In the genomic region with DNA sequence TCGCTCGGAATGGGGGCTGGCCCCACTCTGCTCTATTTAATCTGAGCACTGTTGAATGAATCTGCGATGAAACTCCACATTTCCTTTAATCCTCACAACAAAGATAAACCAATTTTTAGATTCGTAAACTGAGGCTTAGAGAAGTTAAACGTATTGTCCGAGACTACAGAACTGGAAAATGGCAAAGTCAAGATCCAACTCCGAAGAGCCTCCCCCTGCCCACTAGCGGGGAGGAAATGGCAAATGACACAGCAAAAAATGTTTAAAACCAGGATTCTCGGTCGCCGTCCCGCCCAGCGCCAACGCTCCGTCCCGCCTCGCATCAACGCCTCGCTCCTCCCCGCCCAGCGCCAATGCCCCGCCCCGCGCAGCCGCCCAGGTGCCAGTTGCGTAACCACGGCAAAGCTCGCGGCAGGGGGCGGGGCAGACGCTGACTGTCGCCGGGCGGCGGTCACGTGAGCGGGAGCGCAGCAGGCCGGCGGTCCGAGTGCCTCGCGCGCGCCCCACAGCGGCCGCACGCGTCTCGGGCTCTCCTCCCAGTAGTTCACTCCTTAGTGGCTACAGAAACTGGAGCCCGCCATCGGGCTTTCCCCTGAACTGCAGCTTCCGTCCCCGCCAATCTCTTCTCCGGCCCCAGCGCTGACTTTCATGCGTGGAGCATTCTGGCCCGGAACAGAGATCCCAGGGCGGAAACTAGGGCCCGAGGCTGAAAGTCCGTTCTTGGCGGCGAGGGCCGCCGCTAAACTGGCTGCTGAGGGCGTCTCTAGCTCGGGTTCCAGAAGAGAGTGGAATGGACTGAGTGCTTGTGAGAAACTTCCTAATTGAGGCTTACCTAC, we compare ENCODE assay signal across 8 cellular contexts. TPM values are rescaled to one million over a fixed set of nuclear protein-coding genes. Genes with fewer than 3 reads are reported as not detected.
DNase-seq lines count a peak whose midpoint lies in the region; ATAC-seq, FAIRE-seq and TF ChIP-seq lines count a peak whose summit lies in the region.

No MANE protein-coding gene starts in this region.

- 0 to 1% methylated on average over 67 of the region's 67 CpGs for WGBS in pancreas, 2 donors

- ATAC-seq in HG02642 (IDR thresholded peaks at IDR 0.05; ENCODE audit: poor library complexity, unreplicated experiment), result peak; percentile 97
- ATAC-seq in Right ventricle myocardium inferior, result peak; percentile 97
- peak; percentile 97 to 99 (median 98) for ATAC-seq in pancreas

- H3K27ac Mint-ChIP-seq in activated naive CD8-positive, alpha-beta T cell treated with anti-CD3 and anti-CD28 coated beads for 36 hours, result peak overlapping the region; percentile 90

- H3K36me3 ChIP-seq in pancreas (no peaks in the 10 kb centered on the region), tibial artery (no peaks in the 10 kb centered on the region)

- H3K4me3 ChIP-seq in pancreas (peak overlapping the region; percentile 20 to 46 (median 33)), tibial artery (peak overlapping the region; percentile 53 to 58)

- TF ChIP-seq CTCF in GM12872 (IDR thresholded peaks at IDR 0.05; ENCODE audit: insufficient read depth, low read depth, low read length) (peak; percentile 76), pancreas (IDR thresholded peaks at IDR 0.05) (peak; percentile 82 to 95 (median 88)), tibial artery (IDR thresholded peaks at IDR 0.05) (peak; percentile 89 to 92)

- H3K4me1 ChIP-seq in pancreas (no peaks in the 10 kb centered on the region), tibial artery (peaks cover 0 to 15% (median 5%) of the 10 kb centered on the region in 4 donors)

- DNase-seq in NCI-H1105 (lab: John Stamatoyannopoulos, UW) (peak; percentile 98), SKM-1 (lab: John Stamatoyannopoulos, UW; ENCODE audit: unreplicated experiment) (peak; percentile 57), Right ventricle myocardium inferior (ENCODE audit: missing footprints) (peak; percentile 99), pancreas (peak; percentile 97 to 100 (median 99)), tibial artery (peak; percentile 94 to 99)
- peak; percentile 100 for DNase-seq in activated naive CD8-positive, alpha-beta T cell treated with anti-CD3 and anti-CD28 coated beads for 36 hours

- intact Hi-C loops in Right ventricle myocardium inferior (cut with DNase I), result loop anchor here (2.0 kb wide), 1 partner anchor 18 kb away; a partner anchor contains a TSS
- intact Hi-C loops in pancreas (cut with DNase I), result no loop called here
- intact Hi-C loops in tibial artery (cut with DNase I; ENCODE audit: low total_unique reads), result no loop called here

- FAIRE-seq in pancreas (lab: Jason Lieb, UNC), result no peak

- H3K4me3 Mint-ChIP-seq in activated naive CD8-positive, alpha-beta T cell treated with anti-CD3 and anti-CD28 coated beads for 36 hours, result peak overlapping the region; percentile 82

- H3K9me3 ChIP-seq in pancreas (no peaks in the 10 kb centered on the region), tibial artery (no peaks in the 10 kb centered on the region)

- no peaks in the 10 kb centered on the region for H3K9me3 Mint-ChIP-seq in activated naive CD8-positive, alpha-beta T cell treated with anti-CD3 and anti-CD28 coated beads for 36 hours

- no peaks in the 10 kb centered on the region for H3K27me3 Mint-ChIP-seq in activated naive CD8-positive, alpha-beta T cell treated with anti-CD3 and anti-CD28 coated beads for 36 hours

- peaks cover 19% of the 10 kb centered on the region for H3K4me1 Mint-ChIP-seq in activated naive CD8-positive, alpha-beta T cell treated with anti-CD3 and anti-CD28 coated beads for 36 hours

- peak overlapping the region; percentile 69 to 90 (median 82) for H3K27ac ChIP-seq in pancreas
- H3K27ac ChIP-seq in tibial artery, result peak overlapping the region; percentile 80 to 93

- H3K27me3 ChIP-seq in pancreas (no peaks in the 10 kb centered on the region), tibial artery (peaks cover 0 to 3% of the 10 kb centered on the region in 2 donors)

- peaks cover 1% of the 10 kb centered on the region for H3K36me3 Mint-ChIP-seq in activated naive CD8-positive, alpha-beta T cell treated with anti-CD3 and anti-CD28 coated beads for 36 hours

RNA-seq across cellular contexts. Expression of a gene that starts 13.6 kb away (rescaled TPM):
- 1 to 10 TPM; 3.0 to 4.1 TPM for total RNA-seq in activated naive CD8-positive, alpha-beta T cell treated with anti-CD3 and anti-CD28 coated beads for 36 hours
- total RNA-seq in Right ventricle myocardium inferior, result 9.4 TPM
- total RNA-seq in pancreas, result 1 to 10 TPM; 1.7 to 5.2 (median 3.4) TPM
- polyA plus RNA-seq in pancreas, result 10 to 100 TPM in 1 of 2 donors, 1 to 10 TPM in 1; 8.8 to 13.0 TPM

RNA-seq across cellular contexts. Expression of a gene that starts 17.9 kb away (rescaled TPM):
- total RNA-seq in activated naive CD8-positive, alpha-beta T cell treated with anti-CD3 and anti-CD28 coated beads for 36 hours, result 1 to 10 TPM; 2.7 to 3.0 TPM
- total RNA-seq in Right ventricle myocardium inferior (3.0 TPM), pancreas (1 to 10 TPM; 3.1 to 5.2 (median 4.4) TPM)
- polyA plus RNA-seq in pancreas, result 10 to 100 TPM; 10.6 to 12.5 TPM

RNA-seq across cellular contexts. Expression of a gene that starts 23.4 kb away (rescaled TPM):
- total RNA-seq in activated naive CD8-positive, alpha-beta T cell treated with anti-CD3 and anti-CD28 coated beads for 36 hours, result 100 to 1,000 TPM; 140 to 141 TPM
- total RNA-seq in Right ventricle myocardium inferior, result 10.2 TPM
- 1 to 10 TPM; 2.3 to 8.0 (median 4.5) TPM for total RNA-seq in pancreas
- 10 to 100 TPM; 12.7 to 53.6 TPM for polyA plus RNA-seq in pancreas

RNA-seq across cellular contexts. Expression of a gene that starts 23.7 kb away (rescaled TPM):
- 1,000 to 10,000 TPM; 1,593 to 1,653 TPM for total RNA-seq in activated naive CD8-positive, alpha-beta T cell treated with anti-CD3 and anti-CD28 coated beads for 36 hours
- total RNA-seq in Right ventricle myocardium inferior (832 TPM), pancreas (100 to 1,000 TPM in 4 of 6 donors, 10 to 100 TPM in 2; 88.5 to 211 (median 128) TPM)
- polyA plus RNA-seq in pancreas, result 100 to 1,000 TPM in 1 of 2 donors, 10 to 100 TPM in 1; 93.1 to 247 TPM

RNA-seq across cellular contexts. Expression of a gene that starts 36.8 kb away (rescaled TPM):
- 10 to 100 TPM; 27.6 to 28.5 TPM for total RNA-seq in activated naive CD8-positive, alpha-beta T cell treated with anti-CD3 and anti-CD28 coated beads for 36 hours
- total RNA-seq in Right ventricle myocardium inferior (78.9 TPM), pancreas (10 to 100 TPM; 30.9 to 54.5 (median 36.2) TPM)
- 100 to 1,000 TPM; 110 to 113 TPM for polyA plus RNA-seq in pancreas

Comparison
In these comparisons a context has a peak if more than half of its experiments do, and no peak if none do; other contexts are left out.
1. Peak in every context shown above with its lines: DNase-seq, ATAC-seq, H3K4me3 ChIP-seq and H3K27ac ChIP-seq.
2. RNA of a gene that starts 23.4 kb away (total RNA-seq): 140 to 141 TPM in activated naive CD8-positive, alpha-beta T cell treated with anti-CD3 and anti-CD28 coated beads for 36 hours; 10.2 TPM in Right ventricle myocardium inferior (single experiment) and 2.3 to 8.0 TPM in pancreas; every median in the first group is over 10 times any median in the second.